19 cellular contexts compared by ENCODE assay signal in genomic region chr2:16202643-16203020, GRCh38.
DNase-seq lines count a peak whose midpoint lies in the region; ATAC-seq and TF ChIP-seq lines count a peak whose summit lies in the region.
"Had no signal": no experiment of that assay in that cellular context is flagged by ENCODE, and none has a peak within 500 bp of the region (broad histone marks: within the 10 kb centered on the region; RNA-seq: fewer than 3 reads in every experiment).

No MANE protein-coding gene starts in this region.

- peaks cover 64% of the 10 kb centered on the region for H3K4me1 ChIP-seq in SJCRH30
- H3K4me1 ChIP-seq in neural progenitor cell = peaks cover 30% of the 10 kb centered on the region

- ATAC-seq in left colon = peak; percentile 4
- ATAC-seq in stimulated activated memory B cell treated with anti-CD40 and anti-IgM and Interleukin-4, amounts not matched to agents 10 μg/mL and 1 μg/mL and 100 μg/mL, for 72 hours = no peak
- ATAC-seq: GM12878 had no signal

- H3K27me3 ChIP-seq in SJCRH30 (no peaks in the 10 kb centered on the region), neural progenitor cell (no peaks in the 10 kb centered on the region)

- no peak for DNase-seq in SJCRH30
- DNase-seq in left colon = no peak
- DNase-seq in neural progenitor cell (ENCODE audit: low spot score) = no peak
- no peak for DNase-seq in cerebellar nuclear complex (lab: John Stamatoyannopoulos, UW)
- DNase-seq in NCI-H1048 (lab: John Stamatoyannopoulos, UW) = no peak
- no peak for DNase-seq in stimulated activated CD4-positive, alpha-beta T cell treated with anti-CD3 and anti-CD28 coated beads, Interleukin-15, amount 100 ng/mL, for 24 hours
- DNase-seq: C1 segment of cervical spinal cord; CD4-positive, CD25-positive, alpha-beta regulatory T cell; CD8-positive, alpha-beta memory T cell; COR-L47; DMS 273 treated with DMSO at 0.1 percent for 48 hours; DMS53; DND-41; EL; GOT3; H9 had no signal

- peaks cover 16% of the 10 kb centered on the region for H3F3A ChIP-seq in neural progenitor cell (ENCODE audit: low read depth)

- H3K36me3 ChIP-seq in SJCRH30 (no peaks in the 10 kb centered on the region), neural progenitor cell (no peaks in the 10 kb centered on the region)

- peak overlapping the region; percentile 76 for H3K27ac Mint-ChIP-seq in neural progenitor cell
- H3K27ac Mint-ChIP-seq in stimulated activated memory B cell treated with anti-CD40 and anti-IgM and Interleukin-4, amounts not matched to agents 10 μg/mL and 1 μg/mL and 100 μg/mL, for 72 hours = no peak overlapping the region
- H3K27ac Mint-ChIP-seq: B cell; CD4-positive, CD25-positive, alpha-beta regulatory T cell; CD8-positive, alpha-beta memory T cell had no signal

- no peak overlapping the region for H3K4me2 ChIP-seq in neural progenitor cell

- H3K27ac ChIP-seq in SJCRH30 (peak overlapping the region; percentile 24), neural progenitor cell (no peak overlapping the region)

- H2AFZ ChIP-seq in neural progenitor cell (replicated peaks) = no peak overlapping the region

- H3K4me1 Mint-ChIP-seq in neural progenitor cell = peaks cover 57% of the 10 kb centered on the region
- H3K4me1 Mint-ChIP-seq in stimulated activated memory B cell treated with anti-CD40 and anti-IgM and Interleukin-4, amounts not matched to agents 10 μg/mL and 1 μg/mL and 100 μg/mL, for 72 hours = no peaks in the 10 kb centered on the region
- H3K4me1 Mint-ChIP-seq: B cell; CD4-positive, CD25-positive, alpha-beta regulatory T cell; CD8-positive, alpha-beta memory T cell had no signal

- TF ChIP-seq CTCF in neural progenitor cell (IDR thresholded peaks at IDR 0.05) = no peak

- H3K9me3 Mint-ChIP-seq in neural progenitor cell = peaks cover 26% of the 10 kb centered on the region
- H3K9me3 Mint-ChIP-seq in stimulated activated memory B cell treated with anti-CD40 and anti-IgM and Interleukin-4, amounts not matched to agents 10 μg/mL and 1 μg/mL and 100 μg/mL, for 72 hours = peaks cover 9% of the 10 kb centered on the region

- H3K79me2 ChIP-seq in neural progenitor cell (ENCODE audit: low read depth) = no peaks in the 10 kb centered on the region

- H3K9me3 ChIP-seq in SJCRH30 (replicated peaks) = no peaks in the 10 kb centered on the region; the same call in 1 of the 2 replicates
- H3K9me3 ChIP-seq in neural progenitor cell (ENCODE audit: low read depth) = no peaks in the 10 kb centered on the region

- H3K36me3 Mint-ChIP-seq in neural progenitor cell = peaks cover 6% of the 10 kb centered on the region
- H3K36me3 Mint-ChIP-seq in stimulated activated memory B cell treated with anti-CD40 and anti-IgM and Interleukin-4, amounts not matched to agents 10 μg/mL and 1 μg/mL and 100 μg/mL, for 72 hours = no peaks in the 10 kb centered on the region
- H3K36me3 Mint-ChIP-seq: CD4-positive, CD25-positive, alpha-beta regulatory T cell; CD8-positive, alpha-beta memory T cell had no signal

- H3K4me3 ChIP-seq in SJCRH30 (no peak overlapping the region), neural progenitor cell (no peak overlapping the region)
- H3K4me3 ChIP-seq: GM12878 had no signal

- no peak overlapping the region for H3K9ac ChIP-seq in neural progenitor cell

- no peak overlapping the region for H3K4me3 Mint-ChIP-seq in neural progenitor cell
- no peak overlapping the region for H3K4me3 Mint-ChIP-seq in stimulated activated memory B cell treated with anti-CD40 and anti-IgM and Interleukin-4, amounts not matched to agents 10 μg/mL and 1 μg/mL and 100 μg/mL, for 72 hours
- H3K4me3 Mint-ChIP-seq: B cell; CD4-positive, CD25-positive, alpha-beta regulatory T cell; CD8-positive, alpha-beta memory T cell; H9 had no signal

- intact Hi-C loops in left colon (cut with DNase I, micrococcal nuclease) = no loop called here

- H3K27me3 Mint-ChIP-seq in neural progenitor cell (ENCODE audit: insufficient read depth, low read depth) = peaks cover 15% of the 10 kb centered on the region
- no peaks in the 10 kb centered on the region for H3K27me3 Mint-ChIP-seq in stimulated activated memory B cell treated with anti-CD40 and anti-IgM and Interleukin-4, amounts not matched to agents 10 μg/mL and 1 μg/mL and 100 μg/mL, for 72 hours
- H3K27me3 Mint-ChIP-seq: B cell; CD4-positive, CD25-positive, alpha-beta regulatory T cell had no signal

- peaks cover 6% of the 10 kb centered on the region for H4K20me1 ChIP-seq in neural progenitor cell (ENCODE audit: low read depth)
